ENCODE assay signal across 34 cellular contexts in genomic region chr11:23696712-23697111, GRCh38.
"Had no signal": no experiment of that assay in that cellular context is flagged by ENCODE, and none has a peak within 500 bp of the region (broad histone marks: within the 10 kb centered on the region; RNA-seq: fewer than 3 reads in every experiment).

No MANE protein-coding gene starts in this region.

- H3K27me3 Mint-ChIP-seq: activated CD4-positive, alpha-beta memory T cell treated with anti-CD3 and anti-CD28 coated beads, Interleukin-2, amount 10 ng/mL, durations not matched to agents 7 days and 5 days; activated CD4-positive, alpha-beta T cell treated with anti-CD3 and anti-CD28 coated beads, Interleukin-2, amount 10 ng/mL, durations not matched to agents 7 days and 5 days; activated naive CD4-positive, alpha-beta T cell treated with anti-CD3 and anti-CD28 coated beads, Interleukin-2, amount 10 ng/mL, durations not matched to agents 7 days and 5 days; activated naive CD8-positive, alpha-beta T cell treated with anti-CD3 and anti-CD28 coated beads, Interleukin-2, amount 10 ng/mL, durations not matched to agents 7 days and 5 days; activated T-cell treated with anti-CD3 and anti-CD28 coated beads, Interleukin-2, amount 50 U/mL, for 24 hours; brain; dendritic cell treated with granulocyte-macrophage colony-stimulating factor and Interleukin-4, amounts not matched to agents 40 ng/mL and 50 ng/mL, for 4 days; effector memory CD8-positive, alpha-beta T cell had no signal

- H3K4me1 Mint-ChIP-seq: activated CD4-positive, alpha-beta memory T cell treated with anti-CD3 and anti-CD28 coated beads, Interleukin-2, amount 10 ng/mL, durations not matched to agents 7 days and 5 days; activated CD4-positive, alpha-beta T cell treated with anti-CD3 and anti-CD28 coated beads, Interleukin-2, amount 10 ng/mL, durations not matched to agents 7 days and 5 days; activated naive CD4-positive, alpha-beta T cell treated with anti-CD3 and anti-CD28 coated beads, Interleukin-2, amount 10 ng/mL, durations not matched to agents 7 days and 5 days; activated naive CD8-positive, alpha-beta T cell treated with anti-CD3 and anti-CD28 coated beads, Interleukin-2, amount 10 ng/mL, durations not matched to agents 7 days and 5 days; brain had no signal

- H3K4me3 Mint-ChIP-seq: activated CD4-positive, alpha-beta memory T cell treated with anti-CD3 and anti-CD28 coated beads, Interleukin-2, amount 10 ng/mL, durations not matched to agents 7 days and 5 days; activated CD4-positive, alpha-beta T cell treated with anti-CD3 and anti-CD28 coated beads, Interleukin-2, amount 10 ng/mL, durations not matched to agents 7 days and 5 days; activated naive CD4-positive, alpha-beta T cell treated with anti-CD3 and anti-CD28 coated beads, Interleukin-2, amount 10 ng/mL, durations not matched to agents 7 days and 5 days; activated naive CD8-positive, alpha-beta T cell treated with anti-CD3 and anti-CD28 coated beads, Interleukin-2, amount 10 ng/mL, durations not matched to agents 7 days and 5 days; activated T-cell treated with anti-CD3 and anti-CD28 coated beads, Interleukin-2, amount 50 U/mL, for 24 hours; activated T-cell treated with anti-CD3 and anti-CD28 coated beads, Interleukin-2, amount 50 U/mL, for 72 hours; brain; dendritic cell treated with granulocyte-macrophage colony-stimulating factor and Interleukin-4, amounts not matched to agents 40 ng/mL and 50 ng/mL, for 4 days; effector memory CD8-positive, alpha-beta T cell; WTC11 had no signal

- H3K27ac ChIP-seq: ascending aorta, breast epithelium, cardiac muscle cell, coronary artery, dorsolateral prefrontal cortex, esophagus muscularis mucosa, foreskin keratinocyte, gastrocnemius medialis, heart left ventricle, VCaP had no signal

- H3K4me3 ChIP-seq: ascending aorta, breast epithelium, cardiac muscle cell, coronary artery, dorsolateral prefrontal cortex, esophagus muscularis mucosa, gastrocnemius medialis, heart left ventricle had no signal

- H3K4me1 ChIP-seq: ascending aorta, breast epithelium, esophagus muscularis mucosa, foreskin keratinocyte, gastrocnemius medialis, heart left ventricle had no signal

- DNase-seq: activated CD4-positive, alpha-beta memory T cell treated with anti-CD3 and anti-CD28 coated beads, Interleukin-2, amount 10 ng/mL, durations not matched to agents 7 days and 5 days; activated CD4-positive, alpha-beta T cell treated with anti-CD3 and anti-CD28 coated beads for 1 hour; activated CD4-positive, alpha-beta T cell treated with anti-CD3 and anti-CD28 coated beads for 4 hours; activated CD4-positive, alpha-beta T cell treated with anti-CD3 and anti-CD28 coated beads, Interleukin-2, amount 10 ng/mL, durations not matched to agents 7 days and 5 days; activated CD4-positive, alpha-beta T cell treated with anti-CD3 and anti-CD28 coated beads, Interleukin-2, amount 50 U/mL, for 4 hours; activated CD8-positive, alpha-beta memory T cell treated with anti-CD3 and anti-CD28 coated beads, Interleukin-2, amount 50 U/mL, for 48 hours; activated gamma-delta T cell; activated naive CD4-positive, alpha-beta T cell; activated naive CD4-positive, alpha-beta T cell treated with anti-CD3 and anti-CD28 coated beads, Interleukin-2, amount 10 ng/mL, durations not matched to agents 7 days and 5 days; activated naive CD8-positive, alpha-beta T cell treated with anti-CD3 and anti-CD28 coated beads, Interleukin-2, amount 10 ng/mL, durations not matched to agents 7 days and 5 days; activated T-cell treated with anti-CD3 and anti-CD28 coated beads for 4 hours; activated T-cell treated with anti-CD3 and anti-CD28 coated beads, Interleukin-2, amount 50 U/mL, for 24 hours; activated T-cell treated with anti-CD3 and anti-CD28 coated beads, Interleukin-2, amount 50 U/mL, for 72 hours; central memory CD4-positive, alpha-beta T cell; cerebellar nuclear complex; dorsolateral prefrontal cortex; effector memory CD8-positive, alpha-beta T cell; erythroblast; foreskin keratinocyte; gastrocnemius medialis; glutamatergic neuron; heart left ventricle; T-helper 2 cell had no signal

- H3K27ac Mint-ChIP-seq: activated CD4-positive, alpha-beta memory T cell treated with anti-CD3 and anti-CD28 coated beads, Interleukin-2, amount 10 ng/mL, durations not matched to agents 7 days and 5 days; activated CD4-positive, alpha-beta T cell treated with anti-CD3 and anti-CD28 coated beads, Interleukin-2, amount 10 ng/mL, durations not matched to agents 7 days and 5 days; activated naive CD4-positive, alpha-beta T cell treated with anti-CD3 and anti-CD28 coated beads, Interleukin-2, amount 10 ng/mL, durations not matched to agents 7 days and 5 days; activated naive CD4-positive, alpha-beta T cell treated with anti-CD3 and anti-CD28 coated beads, Interleukin-2, amount 50 U/mL, for 72 hours; activated naive CD8-positive, alpha-beta T cell treated with anti-CD3 and anti-CD28 coated beads, Interleukin-2, amount 10 ng/mL, durations not matched to agents 7 days and 5 days; activated T-cell treated with anti-CD3 and anti-CD28 coated beads, Interleukin-2, amount 50 U/mL, for 24 hours; activated T-cell treated with anti-CD3 and anti-CD28 coated beads, Interleukin-2, amount 50 U/mL, for 72 hours; brain; dendritic cell treated with granulocyte-macrophage colony-stimulating factor and Interleukin-4, amounts not matched to agents 40 ng/mL and 50 ng/mL, for 4 days; effector memory CD8-positive, alpha-beta T cell; WTC11 had no signal

- H3K9me3 Mint-ChIP-seq: activated naive CD8-positive, alpha-beta T cell treated with anti-CD3 and anti-CD28 coated beads, Interleukin-2, amount 10 ng/mL, durations not matched to agents 7 days and 5 days; brain; WTC11 had no signal

- H3K36me3 ChIP-seq: ascending aorta, breast epithelium, cardiac muscle cell, esophagus muscularis mucosa, gastrocnemius medialis, heart left ventricle had no signal

- FAIRE-seq: TTC549 had no signal

- H3K36me3 Mint-ChIP-seq: activated naive CD4-positive, alpha-beta T cell treated with anti-CD3 and anti-CD28 coated beads, Interleukin-2, amount 10 ng/mL, durations not matched to agents 7 days and 5 days; activated naive CD4-positive, alpha-beta T cell treated with anti-CD3 and anti-CD28 coated beads, Interleukin-2, amount 50 U/mL, for 72 hours; activated naive CD8-positive, alpha-beta T cell treated with anti-CD3 and anti-CD28 coated beads, Interleukin-2, amount 10 ng/mL, durations not matched to agents 7 days and 5 days; brain; WTC11 had no signal

- H3K9me3 ChIP-seq: ascending aorta, breast epithelium, esophagus muscularis mucosa, gastrocnemius medialis had no signal

- H3K27me3 ChIP-seq: ascending aorta, breast epithelium, cardiac muscle cell, dorsolateral prefrontal cortex, esophagus muscularis mucosa, foreskin keratinocyte, gastrocnemius medialis, heart left ventricle had no signal

- ATAC-seq: activated naive CD4-positive, alpha-beta T cell treated with anti-CD3 and anti-CD28 coated beads, Interleukin-2, amount 50 U/mL, for 72 hours; activated T-cell treated with anti-CD3 and anti-CD28 coated beads, Interleukin-2, amount 50 U/mL, for 72 hours; effector memory CD8-positive, alpha-beta T cell; foreskin keratinocyte; gastrocnemius medialis; heart left ventricle; WTC11 had no signal
